ENCODE assay signal across 22 cellular contexts in the genomic region with DNA sequence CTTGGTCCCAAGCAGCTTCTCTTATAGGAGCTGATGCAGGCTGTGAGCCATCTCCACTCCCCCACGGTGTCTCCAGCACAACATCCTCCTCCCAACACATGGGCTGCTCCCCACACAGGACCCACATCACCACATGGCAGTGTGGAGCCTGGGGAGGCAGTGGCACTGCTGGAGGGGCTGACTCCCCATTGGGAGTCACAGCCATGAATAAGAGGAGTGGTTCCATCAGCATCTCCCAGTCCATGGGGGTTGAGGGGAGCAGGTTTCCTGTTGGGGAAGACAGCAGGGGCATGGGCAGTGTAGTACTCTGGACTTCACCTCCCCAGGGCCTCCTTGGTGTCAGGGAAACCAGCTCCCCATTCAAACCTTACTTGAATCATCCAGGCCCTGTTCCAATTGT.
"Had no signal": no experiment of that assay in that cellular context is flagged by ENCODE, and none has a peak within 500 bp of the region (broad histone marks: within the 10 kb centered on the region; RNA-seq: fewer than 3 reads in every experiment).

No MANE protein-coding gene starts in this region.

- H3K4me3 ChIP-seq: lower lobe of right lung, mucosa of descending colon, pancreas, right atrium auricular region, sigmoid colon, stomach, thyroid gland, vagina had no signal

- H3K27me3 ChIP-seq: pancreas, right atrium auricular region, stomach, thyroid gland, vagina had no signal

- H3K4me1 Mint-ChIP-seq: mesothelial cell of epicardium; naive B cell; nephron; stimulated activated effector memory CD8-positive, alpha-beta T cell treated with anti-CD3 and anti-CD28 coated beads, Interleukin-12 subunit alpha, Interleukin-12 subunit beta, amount 100 ng/mL, for 72 hours had no signal

- H3K36me3 ChIP-seq: lower lobe of right lung, pancreas, right atrium auricular region, sigmoid colon, stomach, thyroid gland, vagina had no signal

- H3K9me3 ChIP-seq: lower lobe of right lung, mucosa of descending colon, pancreas, sigmoid colon, thyroid gland, vagina had no signal

- H3K4me1 ChIP-seq: lower lobe of right lung, pancreas, right atrium auricular region, sigmoid colon, stomach, thyroid gland, vagina had no signal

- ATAC-seq: left ventricle myocardium superior, mucosa of descending colon, pancreas had no signal

- H3K27ac ChIP-seq: lower lobe of right lung, pancreas, right atrium auricular region, sigmoid colon, stomach, thyroid gland, vagina had no signal

- DNase-seq: cortex of kidney; effector CD4-positive, alpha-beta T cell; hypothalamus; left ventricle myocardium superior; lower lobe of right lung; mucosa of descending colon; naive B cell; occipital lobe; pancreas; sigmoid colon; stimulated activated CD4-positive, alpha-beta T cell treated with anti-CD3 and anti-CD28 coated beads, Interleukin-2, amount 100 ng/mL, for 24 hours; stimulated activated CD4-positive, alpha-beta T cell treated with anti-CD3 and anti-CD28 coated beads, Interleukin-4, amount 100 ng/mL, for 24 hours; stimulated activated naive CD4-positive, alpha-beta T cell treated with Interleukin-2 at 50 U/mL for 16 hours; stomach; thyroid gland; trophoblast cell had no signal

- H3K36me3 Mint-ChIP-seq: mesothelial cell of epicardium; naive B cell; stimulated activated effector memory CD8-positive, alpha-beta T cell treated with anti-CD3 and anti-CD28 coated beads, Interleukin-12 subunit alpha, Interleukin-12 subunit beta, amount 100 ng/mL, for 72 hours had no signal

- H3K27ac Mint-ChIP-seq: mesothelial cell of epicardium; nephron; progenitor cell of endocrine pancreas; stimulated activated effector memory CD8-positive, alpha-beta T cell treated with anti-CD3 and anti-CD28 coated beads, Interleukin-12 subunit alpha, Interleukin-12 subunit beta, amount 100 ng/mL, for 72 hours had no signal

- H3K4me3 Mint-ChIP-seq: mesothelial cell of epicardium; naive B cell; nephron; stimulated activated effector memory CD8-positive, alpha-beta T cell treated with anti-CD3 and anti-CD28 coated beads, Interleukin-12 subunit alpha, Interleukin-12 subunit beta, amount 100 ng/mL, for 72 hours had no signal

- H3K9me3 Mint-ChIP-seq: stimulated activated effector memory CD8-positive, alpha-beta T cell treated with anti-CD3 and anti-CD28 coated beads, Interleukin-12 subunit alpha, Interleukin-12 subunit beta, amount 100 ng/mL, for 72 hours had no signal
